ENCODE assay signal across 19 cellular contexts in genomic region chr12:88556213-88556612, GRCh38. TPM values are rescaled to one million over a fixed set of nuclear protein-coding genes. Genes with fewer than 3 reads are reported as not detected.
A peak's percentile ranks its signal among the peaks of the same experiment; 100 is the strongest.
DNase-seq lines count a peak whose midpoint lies in the region; ATAC-seq, FAIRE-seq and TF ChIP-seq lines count a peak whose summit lies in the region.
"Had no signal": no experiment of that assay in that cellular context is flagged by ENCODE, and none has a peak within 500 bp of the region (broad histone marks: within the 10 kb centered on the region; RNA-seq: fewer than 3 reads in every experiment).

No MANE protein-coding gene starts in this region.

- CTCF ChIA-PET in HEK293T (lab: Yijun Ruan, JAX) (no interaction called here), H1 (lab: Charles Lee; ENCODE audit: partially characterized antibody) (no interaction called here)

- peaks cover 0 to 4% (median 3%) of the 10 kb centered on the region in 4 experiments; a peak in 3 of 7 replicates for H3K4me1 ChIP-seq in H1 (replicated peaks in 1 of 4; ENCODE audit: control insufficient read depth in 3 of 4, insufficient read depth in 4 of 4, low read length in 3 of 4)
- H3K4me1 ChIP-seq in sigmoid colon: peaks cover 0 to 67% (median 52%) of the 10 kb centered on the region in 4 donors
- H3K4me1 ChIP-seq in kidney (ENCODE audit: control insufficient read depth in 1 of 2, insufficient read depth in 1 of 2, low read depth in 1 of 2, low read length in 2 of 2): peaks cover 3 to 6% of the 10 kb centered on the region in 2 donors
- H3K4me1 ChIP-seq in body of pancreas: peaks cover 30% of the 10 kb centered on the region

- no peaks in the 10 kb centered on the region for H4K20me1 ChIP-seq in H1 (replicated peaks in 1 of 2; ENCODE audit: control insufficient read depth in 1 of 2, insufficient read depth in 2 of 2, low read length in 2 of 2)

- H2BK20ac ChIP-seq in H1 (ENCODE audit: low read length): no peak overlapping the region

- no peak overlapping the region for H2AK5ac ChIP-seq in H1 (ENCODE audit: low read depth, low read length)

- no peaks in the 10 kb centered on the region for H3K79me1 ChIP-seq in H1 (ENCODE audit: low read depth, low read length)

- intact Hi-C loops in sigmoid colon (cut with DNase I) (no loop called here), kidney (cut with DNase I) (no loop called here), body of pancreas (cut with DNase I) (no loop called here)

- no peak overlapping the region for H2BK120ac ChIP-seq in H1 (replicated peaks; ENCODE audit: low read depth, low read length)

- H3K4me3 ChIP-seq in H1 (ENCODE audit: extremely low read depth in 1 of 4, insufficient read depth in 2 of 4, low read depth in 3 of 4, low read length in 4 of 4) (no peak overlapping the region), sigmoid colon (no peak overlapping the region), kidney (ENCODE audit: low read length in 2 of 2) (no peak overlapping the region), body of pancreas (no peak overlapping the region)
- H3K4me3 ChIP-seq: colonic mucosa, GM23248, lung, prostate gland, SJSA1, tibial nerve had no signal

- no peaks in the 10 kb centered on the region; a peak in 1 of 4 replicates for H3K79me2 ChIP-seq in H1 (ENCODE audit: control insufficient read depth in 1 of 2, insufficient read depth in 2 of 2, low read length in 2 of 2)

- H2BK5ac ChIP-seq in H1 (ENCODE audit: low read depth, low read length): no peak overlapping the region

- H3K9ac ChIP-seq in H1 (replicated peaks in 1 of 4; ENCODE audit: extremely low read depth in 1 of 4, low read depth in 3 of 4, low read length in 3 of 4): no peak overlapping the region
- H3K9ac ChIP-seq in kidney (ENCODE audit: low read length in 2 of 2): no peak overlapping the region
- H3K9ac ChIP-seq: GM23248 had no signal

- H3K23ac ChIP-seq in H1 (ENCODE audit: insufficient read length): no peak overlapping the region

- no peak overlapping the region for H4K8ac ChIP-seq in H1 (ENCODE audit: extremely low read depth, insufficient read depth, low read length)

- WGBS in H1 (ENCODE audit: extremely low coverage in 1 of 2, insufficient coverage in 1 of 2, insufficient read length in 1 of 2, insufficient replicate concordance in 2 of 2, low coverage in 1 of 2, low lambda C conversion rate in 2 of 2, missing lambda C conversion rate in 1 of 2), 2 experiments: 97% methylated on average over 2 of the region's 2 CpGs; no CpG with 5 or more reads in 1 of the 2 experiments
- WGBS in sigmoid colon, 2 donors: 85 to 90% methylated on average over 2 of the region's 2 CpGs
- WGBS in body of pancreas, 2 donors: 75 to 80% methylated on average over 2 of the region's 2 CpGs

- no peak overlapping the region for H3K14ac ChIP-seq in H1 (ENCODE audit: insufficient read length)

- H3K18ac ChIP-seq in H1 (ENCODE audit: extremely low read depth, low read length): peak overlapping the region; percentile 27; the same call in 1 of the 2 replicates

- no peaks in the 10 kb centered on the region for H3K23me2 ChIP-seq in H1 (ENCODE audit: low read depth, low read length)

- H3K4ac ChIP-seq in H1 (replicated peaks; ENCODE audit: insufficient read length, low read depth, low read length): no peak overlapping the region

- no peak for TF ChIP-seq POLR2A in H1 (IDR thresholded peaks at IDR 0.05; ENCODE audit: control extremely low read depth in 1 of 2, low read depth in 2 of 2, low read length in 2 of 2)
- TF ChIP-seq POLR2A in sigmoid colon (IDR thresholded peaks at IDR 0.05): no peak
- TF ChIP-seq POLR2A in body of pancreas (IDR thresholded peaks at IDR 0.05): no peak

- no peak overlapping the region for H3K4me2 ChIP-seq in H1 (ENCODE audit: insufficient read depth in 1 of 2, low read depth in 2 of 2, low read length in 2 of 2)

- H3K9me3 ChIP-seq in H1 (ENCODE audit: insufficient read depth in 2 of 2, low read depth in 1 of 2, low read length in 1 of 2) (no peaks in the 10 kb centered on the region), sigmoid colon (no peaks in the 10 kb centered on the region), kidney (ENCODE audit: control insufficient read depth in 1 of 2, low read length in 2 of 2) (no peaks in the 10 kb centered on the region), body of pancreas (no peaks in the 10 kb centered on the region)
- H3K9me3 ChIP-seq: colonic mucosa, prostate gland, SJSA1, tibial nerve had no signal

- no peak for DNase-seq in HEK293T (ENCODE audit: extremely low spot score)
- peak; percentile 63 for DNase-seq in NOMO-1 treated with dmso at 0.1 percent for 144 hours (lab: John Stamatoyannopoulos, UW; ENCODE audit: unreplicated experiment)
- no peak for DNase-seq in H1 (ENCODE audit: low read depth in 1 of 2, low spot score in 2 of 2)
- DNase-seq in sigmoid colon: no peak
- no peak for DNase-seq in caudate nucleus (lab: John Stamatoyannopoulos, UW)
- DNase-seq in kidney: no peak
- no peak for DNase-seq in body of pancreas
- DNase-seq: activated CD4-positive, alpha-beta T cell treated with anti-CD3 and anti-CD28 coated beads, Interleukin-2, amount 10 ng/mL, durations not matched to agents 24 days and 14 days; activated T-cell treated with anti-CD3 and anti-CD28 coated beads, Interleukin-2, amount 50 U/mL, for 4 hours; CD4-positive, alpha-beta T cell; colonic mucosa; endodermal cell; GF-D8; GM23248; NCI-H2081 treated with DMSO at 0.1 percent for 48 hours had no signal

- H3K56ac ChIP-seq in H1 (replicated peaks; ENCODE audit: insufficient read length, low read depth, low read length): no peak overlapping the region

- no peak overlapping the region for H4K91ac ChIP-seq in H1 (replicated peaks; ENCODE audit: insufficient read length, low read length)

- no peak overlapping the region for H2AFZ ChIP-seq in H1 (ENCODE audit: low read length)
- H2AFZ ChIP-seq: GM23248 had no signal

- no peak for FAIRE-seq in H1 (lab: Jason Lieb, UNC)
- FAIRE-seq in kidney (lab: Jason Lieb, UNC): no peak

- TF ChIP-seq CTCF in H1 (IDR thresholded peaks at IDR 0.05; ENCODE audit: control extremely low read depth in 1 of 3, insufficient read depth in 1 of 3, low read depth in 1 of 3, low read length in 3 of 3) (no peak), sigmoid colon (IDR thresholded peaks at IDR 0.05) (no peak), kidney (IDR thresholded peaks at IDR 0.05; ENCODE audit: borderline replicate concordance, extremely low read depth, insufficient read depth) (no peak), body of pancreas (IDR thresholded peaks at IDR 0.05) (no peak)

- no peak overlapping the region for H2BK15ac ChIP-seq in H1 (ENCODE audit: low read length)

- H2BK12ac ChIP-seq in H1 (ENCODE audit: low read depth, low read length): no peak overlapping the region

- no peak for TF ChIP-seq RAD21 in H1 (IDR thresholded peaks at IDR 0.05 in 1 of 2, conservative IDR thresholded peaks at IDR 0.05 in 1 of 2; ENCODE audit: low read depth in 2 of 2, low read length in 2 of 2)

- H3K36me3 ChIP-seq in H1 (ENCODE audit: control insufficient read depth in 2 of 4, insufficient read depth in 4 of 4, low read length in 3 of 4) (no peaks in the 10 kb centered on the region), sigmoid colon (no peaks in the 10 kb centered on the region), kidney (ENCODE audit: control insufficient read depth in 1 of 2, insufficient read depth in 2 of 2, low read length in 2 of 2) (no peaks in the 10 kb centered on the region), body of pancreas (replicated peaks in 1 of 2; ENCODE audit: insufficient read depth in 1 of 2, low read depth in 2 of 2) (no peaks in the 10 kb centered on the region)
- H3K36me3 ChIP-seq: colonic mucosa, prostate gland, SJSA1, tibial nerve had no signal

- H3K27ac ChIP-seq in H1 (ENCODE audit: low read depth, low read length): no peak overlapping the region
- peak overlapping the region in 3 of 4 donors; percentile 45 to 48 (median 46) for H3K27ac ChIP-seq in sigmoid colon
- no peak overlapping the region for H3K27ac ChIP-seq in caudate nucleus (ENCODE audit: low read depth, low read length)
- H3K27ac ChIP-seq in kidney (ENCODE audit: low read depth in 2 of 2, low read length in 2 of 2): no peak overlapping the region
- no peak overlapping the region for H3K27ac ChIP-seq in body of pancreas
- H3K27ac ChIP-seq: colonic mucosa, GM23248, prostate gland, SJSA1, tibial nerve had no signal

- ATAC-seq in body of pancreas: no peak
- ATAC-seq: activated T-cell treated with anti-CD3 and anti-CD28 coated beads, Interleukin-2, amount 50 U/mL, for 4 hours had no signal

- no peak overlapping the region for H4K5ac ChIP-seq in H1 (ENCODE audit: insufficient read length, low read depth, low read length)

- no peaks in the 10 kb centered on the region for H3K27me3 ChIP-seq in H1 (replicated peaks in 1 of 4; ENCODE audit: control insufficient read depth in 3 of 4, extremely low read depth in 1 of 4, insufficient read depth in 3 of 4, low read length in 3 of 4)
- H3K27me3 ChIP-seq in sigmoid colon: no peaks in the 10 kb centered on the region
- no peaks in the 10 kb centered on the region for H3K27me3 ChIP-seq in body of pancreas
- H3K27me3 ChIP-seq: colonic mucosa, SJSA1, tibial nerve had no signal

- POLR2A ChIA-PET in HEK293T (lab: Yijun Ruan, JAX): interaction anchor here (0.9 to 1.4 kb wide), 2 partner anchors 24 to 414 kb away, joined by 3 to 4 read pairs; partner anchors contain the start of genes CEP290, KITLG and TMTC3
- POLR2A ChIA-PET in H1 (lab: Charles Lee; ENCODE audit: partially characterized antibody): interaction anchor here (1.5 kb wide), 1 partner anchor 24 kb away, joined by 5 read pairs; no protein-coding TSS in a partner anchor

- TF ChIP-seq EP300 in H1 (IDR thresholded peaks at IDR 0.05; ENCODE audit: borderline replicate concordance in 1 of 2, low read depth in 2 of 2, low read length in 2 of 2) (no peak), sigmoid colon (IDR thresholded peaks at IDR 0.05) (no peak)

TF ChIP-seq in H1, 55 proteins besides CTCF, POLR2A, EP300 and RAD21:
- TF ChIP-seq ZNF274 (IDR thresholded peaks at IDR 0.05; ENCODE audit: borderline replicate concordance, extremely low read depth, low read length): no peak

RNA-seq across cellular contexts. Expression of gene KITLG, which starts 24.1 kb away (rescaled TPM):
- total RNA-seq in H1 (2021; fragmentation: NEBNext Ultra II Directional; extraction: Animal tissue kit (Norgen Biotek cat#: 25700)): 7.8 TPM in 2 replicates
- 1.3 and 1.4 TPM in 2 replicates for polyA plus RNA-seq in H1 (2011; rRNA removed)
- 1.8 TPM for polyA plus RNA-seq in H1 (2011; cell fraction: cytosol; rRNA removed)
- 1.9 TPM for polyA plus RNA-seq in H1 (2011; cell fraction: nucleus; rRNA removed)
- 2.3 to 6.9 TPM (median 4.6 TPM) in 4 replicates for polyA plus RNA-seq in H1 (2012, experiment 1 of 2)
- polyA plus RNA-seq in H1 (2012, experiment 2 of 2): 0.25 TPM
- polyA plus RNA-seq in H1 (2013, experiment 1 of 2): 3.4 TPM
- polyA plus RNA-seq in H1 (2013, experiment 2 of 2): 3.5 TPM
- 6.2 and 8.2 TPM in 2 replicates for polyA minus RNA-seq in H1 (2011; rRNA and poly(A)+ RNA removed)
- polyA minus RNA-seq in H1 (2011; cell fraction: cytosol; rRNA and poly(A)+ RNA removed): 17.4 TPM
- 12.8 TPM for polyA minus RNA-seq in H1 (2011; cell fraction: nucleus; rRNA and poly(A)+ RNA removed)
- 100 to 1,000 TPM in 1 of 4 donors, 10 to 100 TPM in 3; 54.6 to 149 (median 80.4) TPM for total RNA-seq in sigmoid colon
- 10 to 100 TPM in 2 of 3 donors, 1 to 10 TPM in 1; 8.1 to 15.0 (median 13.7) TPM for polyA plus RNA-seq in sigmoid colon
- 125 TPM for total RNA-seq in kidney
- polyA plus RNA-seq in kidney (ENCODE audit: insufficient read depth, low read depth, low replicate concordance): 17.6 TPM
- 1 to 10 TPM; 4.4 to 4.9 TPM for total RNA-seq in body of pancreas
- total RNA-seq: CD4-positive, alpha-beta T cell had no signal

Comparison
In these comparisons a context has a peak if more than half of its experiments do, and no peak if none do; other contexts are left out.
1. H3K27ac ChIP-seq: peak in sigmoid colon (3 of 4); none in H1 (single experiment), caudate nucleus (single experiment), kidney (0 of 2) and body of pancreas (0 of 4).